In genomic region chr17:80992948-80993624, GRCh38 we compare ENCODE assay signal across 8 cellular contexts. TPM values are rescaled to one million over a fixed set of nuclear protein-coding genes. Genes with fewer than 3 reads are reported as not detected.
A peak's percentile ranks its signal among the peaks of the same experiment; 100 is the strongest.
DNase-seq lines count a peak whose midpoint lies in the region; ATAC-seq and TF ChIP-seq lines count a peak whose summit lies in the region.

No MANE protein-coding gene starts in this region.

- no peak for TF ChIP-seq POLR2A in breast epithelium (IDR thresholded peaks at IDR 0.05)

- H3K9me3 ChIP-seq in breast epithelium (no peaks in the 10 kb centered on the region), muscle layer of duodenum (ENCODE audit: control insufficient read depth in 1 of 2, low read length in 2 of 2) (no peaks in the 10 kb centered on the region)

- H3K27me3 ChIP-seq in breast epithelium (no peaks in the 10 kb centered on the region), muscle layer of duodenum (ENCODE audit: low read depth, low read length) (no peaks in the 10 kb centered on the region)

- intact Hi-C loops in breast epithelium (cut with DNase I; ENCODE audit: low total_unique reads) = no loop called here

- ATAC-seq in GM18519 (IDR thresholded peaks at IDR 0.05; ENCODE audit: low FRiP score, unreplicated experiment) (no peak), GM19397 (IDR thresholded peaks at IDR 0.05; ENCODE audit: unreplicated experiment) (no peak)

- peak overlapping the region; percentile 73 for H3K4me3 ChIP-seq in AG10803 (ENCODE audit: low read length)
- H3K4me3 ChIP-seq in HFF-Myc (replicated peaks; ENCODE audit: low read depth, low read length) = peak overlapping the region; percentile 71
- H3K4me3 ChIP-seq in breast epithelium = peak overlapping the region; percentile 85 to 98 (median 93)
- peak overlapping the region; percentile 48 to 85 for H3K4me3 ChIP-seq in muscle layer of duodenum (ENCODE audit: low read depth in 1 of 2, low read length in 2 of 2)

- DNase-seq in AG10803 (ENCODE audit: low read depth) = no peak
- no peak for DNase-seq in HFF-Myc (ENCODE audit: extremely low read depth, low read depth)
- DNase-seq in breast epithelium (ENCODE audit: low spot score in 2 of 2) = no peak
- no peak for DNase-seq in activated CD8-positive, alpha-beta memory T cell treated with anti-CD3 and anti-CD28 coated beads, Interleukin-2, amount 50 U/mL, for 48 hours
- DNase-seq in COLO829 (ENCODE audit: low spot score) = no peak

- TF ChIP-seq CTCF in AG10803 (conservative IDR thresholded peaks at IDR 0.05; ENCODE audit: low read length) (no peak), HFF-Myc (IDR thresholded peaks at IDR 0.05; ENCODE audit: low read depth, low read length, missing control alignments) (no peak), breast epithelium (IDR thresholded peaks at IDR 0.05) (no peak)

- H3K36me3 ChIP-seq in breast epithelium = peaks cover 8% of the 10 kb centered on the region
- peaks cover 4 to 32% of the 10 kb centered on the region in 2 donors for H3K36me3 ChIP-seq in muscle layer of duodenum (ENCODE audit: control insufficient read depth in 1 of 2, insufficient read depth in 2 of 2, low read length in 2 of 2)

- H3K4me1 ChIP-seq in breast epithelium = peaks cover 0 to 11% of the 10 kb centered on the region in 2 donors
- peaks cover 0 to 31% of the 10 kb centered on the region in 2 donors for H3K4me1 ChIP-seq in muscle layer of duodenum (ENCODE audit: control insufficient read depth in 1 of 2, insufficient read depth in 2 of 2, low read length in 2 of 2)

- H3K27ac ChIP-seq in breast epithelium = no peak overlapping the region
- H3K27ac ChIP-seq in muscle layer of duodenum (ENCODE audit: low read length) = no peak overlapping the region

RNA-seq across cellular contexts. Expression of gene CHMP6, which starts 1.4 kb away (rescaled TPM):
- total RNA-seq in breast epithelium = 10 to 100 TPM; 18.6 to 30.2 (median 27.7) TPM

RNA-seq across cellular contexts. Expression of gene BAIAP2, which starts 41.9 kb away (rescaled TPM):
- total RNA-seq in breast epithelium = 10 to 100 TPM; 21.0 to 47.0 (median 37.6) TPM
